ENCODE assay signal across 11 cellular contexts in the genomic region with DNA sequence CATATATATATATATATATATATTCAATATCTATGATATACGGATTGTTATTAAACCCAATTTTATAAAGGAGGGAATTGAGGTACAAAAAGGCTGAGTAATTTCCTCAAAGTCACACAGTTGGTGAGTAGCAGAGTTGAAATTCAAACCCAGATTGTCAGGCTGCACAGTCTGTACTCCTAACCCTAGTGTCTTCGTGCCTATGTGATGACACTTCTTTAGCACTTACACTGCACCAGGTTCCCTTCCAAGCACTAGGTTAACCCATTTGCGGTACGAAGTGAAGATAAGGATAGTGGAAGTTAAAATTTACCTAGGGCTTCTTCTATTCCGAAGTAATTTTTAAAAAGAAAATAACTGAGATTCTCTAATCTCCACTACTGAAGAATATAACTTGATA.
"Had no signal": no experiment of that assay in that cellular context is flagged by ENCODE, and none has a peak within 500 bp of the region (broad histone marks: within the 10 kb centered on the region; RNA-seq: fewer than 3 reads in every experiment).

No MANE protein-coding gene starts in this region.

- H3K9ac ChIP-seq: GM23248 had no signal

- H3K4me1 ChIP-seq: HAP-1 had no signal

- H3K4me2 ChIP-seq: GM23338 had no signal

- DNase-seq: GM23248, GOT3, H7, H9, HCEC 1CT, HFFc6 had no signal

- H3K36me3 ChIP-seq: HAP-1 had no signal

- FAIRE-seq: H1, H54 had no signal

- H3K9me3 ChIP-seq: HAP-1 had no signal

- H3K27ac ChIP-seq: GM23248 had no signal

- H2AFZ ChIP-seq: GM23248 had no signal

- ATAC-seq: GM23338, HCT116 had no signal

- H3K4me3 ChIP-seq: GM23248, GM23338, HAP-1 had no signal
